ENCODE assay signal across 4 cellular contexts in the genomic region with DNA sequence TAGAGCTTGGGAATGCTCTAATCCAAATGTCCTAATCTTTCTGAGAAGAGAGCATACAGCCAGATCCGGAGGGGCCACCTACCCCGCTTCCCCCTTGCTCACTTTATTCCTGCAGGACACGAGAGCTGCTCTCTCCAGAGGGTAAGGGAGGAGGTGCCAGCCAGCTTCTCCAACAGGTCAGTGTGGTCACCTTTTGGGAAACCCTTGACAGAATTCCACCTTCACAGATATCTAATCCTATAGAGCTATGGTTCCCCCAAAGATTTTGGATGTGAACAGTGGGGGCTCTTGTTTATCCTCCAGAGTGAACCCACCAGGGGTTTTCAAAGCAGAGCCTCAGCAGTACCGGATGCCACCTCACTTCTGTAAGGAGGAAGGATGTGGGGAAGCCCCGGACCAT. TPM values are rescaled to one million over a fixed set of nuclear protein-coding genes. Genes with fewer than 3 reads are reported as not detected.
"Had no signal": no experiment of that assay in that cellular context is flagged by ENCODE, and none has a peak within 500 bp of the region (broad histone marks: within the 10 kb centered on the region; RNA-seq: fewer than 3 reads in every experiment).

No MANE protein-coding gene starts in this region.

- DNase-seq: GDM1, GF-D8 had no signal

- H3K4me3 ChIP-seq: GM12878 had no signal

RNA-seq across cellular contexts. Expression of a gene that starts 34.6 kb away (rescaled TPM):
- total RNA-seq: G401, GM12878 had no signal
